ENCODE assay signal across 1 cellular context in the genomic region with DNA sequence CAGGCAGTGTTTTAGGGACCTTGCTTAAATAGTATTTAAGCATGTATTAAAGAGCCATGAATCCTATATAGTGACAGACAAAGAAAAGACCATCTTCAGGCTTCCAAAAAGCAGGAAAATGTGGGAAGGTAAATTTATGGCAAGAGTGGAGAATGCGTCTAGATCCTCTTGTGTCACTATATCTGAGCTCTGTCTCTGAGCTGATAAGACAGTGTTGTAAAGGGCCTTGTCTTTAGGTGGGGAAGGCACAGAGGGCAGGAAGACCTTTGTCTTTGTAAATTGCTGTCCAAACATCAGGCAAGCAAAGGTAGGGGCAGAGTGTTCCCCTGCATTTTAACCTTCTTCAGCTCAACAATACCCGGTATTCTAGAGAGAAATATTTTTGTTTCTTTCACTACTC.
TF ChIP-seq lines count a peak whose summit lies in the region.

No MANE protein-coding gene starts in this region.

TF ChIP-seq in HepG2, 621 proteins besides CTCF, POLR2A, EP300 and RAD21 (continued from another document):
- TF ChIP-seq ZNF292 (CRISPR knock-in tag; IDR thresholded peaks at IDR 0.05; ENCODE audit: borderline replicate concordance, low read depth) = peak; percentile 44; the same call in 1 of the 2 replicates
- TF ChIP-seq SOX13 (IDR thresholded peaks at IDR 0.05) = no peak
- peak in 1 of 2 experiments; percentile 49; a peak in 2 of 4 replicates for TF ChIP-seq SOX13 (CRISPR knock-in tag; conservative IDR thresholded peaks at IDR 0.05 in 1 of 2, IDR thresholded peaks at IDR 0.05 in 1 of 2)
